32 cellular contexts compared by ENCODE assay signal in the genomic region with DNA sequence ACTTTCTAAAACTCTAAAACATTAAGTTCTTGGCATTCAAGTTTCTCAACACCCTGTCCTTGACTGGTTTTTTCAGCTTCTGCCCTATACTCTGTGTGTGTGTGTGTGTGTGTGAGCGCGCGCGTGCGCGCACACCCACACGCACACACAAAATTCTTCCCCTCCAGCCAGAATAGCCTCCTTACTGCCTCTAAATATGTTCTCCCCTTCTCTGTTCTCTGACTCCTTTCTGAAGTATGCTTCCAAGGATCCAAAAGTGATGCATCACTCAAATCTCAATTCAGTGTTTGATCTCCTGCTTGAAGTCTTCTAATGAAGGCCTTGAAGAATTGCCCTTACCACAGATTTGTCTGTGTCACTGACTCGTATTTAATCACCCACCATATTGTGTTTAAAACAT.
"Had no signal": no experiment of that assay in that cellular context is flagged by ENCODE, and none has a peak within 500 bp of the region (broad histone marks: within the 10 kb centered on the region; RNA-seq: fewer than 3 reads in every experiment).

No MANE protein-coding gene starts in this region.

- H3K27ac ChIP-seq: breast epithelium, esophagus muscularis mucosa, gastroesophageal sphincter, hepatocyte, parathyroid adenoma, psoas muscle, sigmoid colon, stomach, thyroid gland, upper lobe of right lung had no signal

- H3K27me3 Mint-ChIP-seq: activated CD4-positive, alpha-beta memory T cell treated with anti-CD3 and anti-CD28 coated beads for 36 hours; activated CD4-positive, alpha-beta T cell treated with anti-CD3 and anti-CD28 coated beads, Interleukin-2, amount 10 ng/mL, durations not matched to agents 24 days and 14 days; activated naive CD4-positive, alpha-beta T cell treated with anti-CD3 and anti-CD28 coated beads, Interleukin-2, amount 10 ng/mL, durations not matched to agents 7 days and 5 days; activated naive CD8-positive, alpha-beta T cell treated with anti-CD3 and anti-CD28 coated beads, Interleukin-2, amount 10 ng/mL, durations not matched to agents 7 days and 5 days; activated T-cell treated with anti-CD3 and anti-CD28 coated beads, Interleukin-2, amount 50 U/mL, for 24 hours; naive thymus-derived CD4-positive, alpha-beta T cell; stimulated activated naive B cell treated with anti-CD40 and anti-IgM and Interleukin-4, amounts not matched to agents 10 μg/mL and 1 μg/mL and 100 μg/mL, for 72 hours had no signal

- H3K27ac Mint-ChIP-seq: activated CD4-positive, alpha-beta memory T cell treated with anti-CD3 and anti-CD28 coated beads for 36 hours; activated CD4-positive, alpha-beta T cell treated with anti-CD3 and anti-CD28 coated beads, Interleukin-2, amount 10 ng/mL, durations not matched to agents 24 days and 14 days; activated naive CD4-positive, alpha-beta T cell treated with anti-CD3 and anti-CD28 coated beads, Interleukin-2, amount 10 ng/mL, durations not matched to agents 7 days and 5 days; activated naive CD8-positive, alpha-beta T cell treated with anti-CD3 and anti-CD28 coated beads, Interleukin-2, amount 10 ng/mL, durations not matched to agents 7 days and 5 days; activated T-cell treated with anti-CD3 and anti-CD28 coated beads, Interleukin-2, amount 50 U/mL, for 24 hours; stimulated activated naive B cell treated with anti-CD40 and anti-IgM and Interleukin-4, amounts not matched to agents 10 μg/mL and 1 μg/mL and 100 μg/mL, for 72 hours had no signal

- H3K27me3 ChIP-seq: breast epithelium, esophagus muscularis mucosa, gastroesophageal sphincter, hepatocyte, sigmoid colon, stomach, thyroid gland, upper lobe of right lung had no signal

- H3K9ac ChIP-seq: parathyroid adenoma had no signal

- H3K4me2 ChIP-seq: hepatocyte had no signal

- H3K4me1 ChIP-seq: breast epithelium, parathyroid adenoma, thyroid gland, upper lobe of right lung had no signal

- H3K4me3 ChIP-seq: breast epithelium, esophagus muscularis mucosa, gastroesophageal sphincter, hepatocyte, psoas muscle, sigmoid colon, stomach, thyroid gland, upper lobe of right lung had no signal

- ATAC-seq: gastroesophageal sphincter; left colon; naive thymus-derived CD4-positive, alpha-beta T cell; psoas muscle; stimulated activated naive B cell treated with anti-CD40 and anti-IgM and Interleukin-4, amounts not matched to agents 10 μg/mL and 1 μg/mL and 100 μg/mL, for 72 hours; upper lobe of right lung had no signal

- H3K36me3 ChIP-seq: breast epithelium, esophagus muscularis mucosa, sigmoid colon, thyroid gland, upper lobe of right lung had no signal

- H3K9me3 ChIP-seq: breast epithelium, esophagus muscularis mucosa, gastroesophageal sphincter, psoas muscle, sigmoid colon, stomach, thyroid gland, upper lobe of right lung had no signal

- DNase-seq: activated CD4-positive, alpha-beta memory T cell treated with anti-CD3 and anti-CD28 coated beads for 36 hours; activated CD4-positive, alpha-beta T cell treated with anti-CD3 and anti-CD28 coated beads, Interleukin-2, amount 10 ng/mL, durations not matched to agents 24 days and 14 days; activated CD4-positive, CD25-positive, alpha-beta regulatory T cell treated with anti-CD3 and anti-CD28 coated beads, Interleukin-2, amount 50 U/mL, for 72 hours; activated CD8-positive, alpha-beta memory T cell treated with anti-CD3 and anti-CD28 coated beads, Interleukin-2, amount 50 U/mL, for 48 hours; activated gamma-delta T cell; activated naive CD4-positive, alpha-beta T cell treated with anti-CD3 and anti-CD28 coated beads, Interleukin-2, amount 10 ng/mL, durations not matched to agents 7 days and 5 days; activated naive CD8-positive, alpha-beta T cell treated with anti-CD3 and anti-CD28 coated beads, Interleukin-2, amount 10 ng/mL, durations not matched to agents 7 days and 5 days; activated T-cell treated with anti-CD3 and anti-CD28 coated beads, Interleukin-2, amount 50 U/mL, for 24 hours; amniotic stem cell; central memory CD4-positive, alpha-beta T cell; dermis blood vessel endothelial cell; effector CD4-positive, alpha-beta T cell; left colon; mammary epithelial cell; midbrain; naive thymus-derived CD4-positive, alpha-beta T cell; nucleus accumbens; psoas muscle; sigmoid colon; stimulated activated CD4-positive, alpha-beta T cell treated with anti-CD3 and anti-CD28 coated beads, Interleukin-15, amount 100 ng/mL, for 24 hours; stimulated activated CD4-positive, alpha-beta T cell treated with anti-CD3 and anti-CD28 coated beads, Interleukin-2, amount 100 ng/mL, for 24 hours; stimulated activated naive B cell treated with anti-CD40 and anti-IgM and Interleukin-4, amounts not matched to agents 10 μg/mL and 1 μg/mL and 100 μg/mL, for 72 hours; stomach; T-helper 1 cell; thyroid gland; upper lobe of right lung had no signal

- H3K79me2 ChIP-seq: hepatocyte, parathyroid adenoma had no signal

- H3K4me3 Mint-ChIP-seq: activated CD4-positive, alpha-beta memory T cell treated with anti-CD3 and anti-CD28 coated beads for 36 hours; activated CD4-positive, alpha-beta T cell treated with anti-CD3 and anti-CD28 coated beads, Interleukin-2, amount 10 ng/mL, durations not matched to agents 24 days and 14 days; activated naive CD4-positive, alpha-beta T cell treated with anti-CD3 and anti-CD28 coated beads, Interleukin-2, amount 10 ng/mL, durations not matched to agents 7 days and 5 days; activated naive CD8-positive, alpha-beta T cell treated with anti-CD3 and anti-CD28 coated beads, Interleukin-2, amount 10 ng/mL, durations not matched to agents 7 days and 5 days; activated T-cell treated with anti-CD3 and anti-CD28 coated beads, Interleukin-2, amount 50 U/mL, for 24 hours; naive thymus-derived CD4-positive, alpha-beta T cell; neural crest cell; stimulated activated naive B cell treated with anti-CD40 and anti-IgM and Interleukin-4, amounts not matched to agents 10 μg/mL and 1 μg/mL and 100 μg/mL, for 72 hours had no signal

- H2AFZ ChIP-seq: hepatocyte, parathyroid adenoma had no signal

- H3K9me3 Mint-ChIP-seq: activated CD4-positive, alpha-beta memory T cell treated with anti-CD3 and anti-CD28 coated beads for 36 hours; activated CD4-positive, alpha-beta T cell treated with anti-CD3 and anti-CD28 coated beads, Interleukin-2, amount 10 ng/mL, durations not matched to agents 24 days and 14 days; activated naive CD4-positive, alpha-beta T cell treated with anti-CD3 and anti-CD28 coated beads, Interleukin-2, amount 10 ng/mL, durations not matched to agents 7 days and 5 days had no signal
